8 cellular contexts compared by ENCODE assay signal in the genomic region with DNA sequence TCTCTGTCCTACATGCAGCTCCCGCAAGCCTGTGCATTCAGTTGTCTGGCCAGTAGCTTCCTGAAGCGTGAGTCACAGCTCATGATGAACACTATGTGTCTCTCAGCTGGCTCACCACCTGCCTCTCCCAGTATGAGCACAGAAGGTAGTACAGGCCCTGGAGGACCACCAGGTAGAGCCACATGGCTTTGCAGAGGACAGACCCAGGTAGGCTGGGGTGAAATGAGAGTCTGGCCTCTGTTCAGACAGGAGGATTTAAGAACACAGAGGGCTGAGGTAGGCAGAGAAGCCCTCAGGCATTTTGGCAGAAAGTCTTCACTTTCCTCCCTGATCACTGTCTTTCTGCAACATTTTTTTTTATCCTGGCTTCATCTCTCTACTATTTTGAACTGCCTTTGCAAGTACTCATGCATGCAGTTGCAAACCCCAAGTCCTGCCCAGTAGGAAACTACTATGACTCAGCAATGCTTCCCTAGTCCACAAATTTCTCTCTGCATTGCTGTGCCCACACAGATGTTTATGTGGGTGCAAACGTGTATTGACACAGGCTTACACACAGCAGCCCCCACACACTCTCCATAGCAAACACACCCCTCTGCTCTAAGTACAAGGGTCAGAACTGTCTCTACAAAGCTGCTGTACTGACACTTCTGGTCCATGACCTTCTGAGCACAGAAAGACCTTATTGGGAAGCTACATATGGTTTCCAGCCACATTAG.
A peak's percentile ranks its signal among the peaks of the same experiment; 100 is the strongest.
DNase-seq lines count a peak whose midpoint lies in the region; ATAC-seq and TF ChIP-seq lines count a peak whose summit lies in the region.

No MANE protein-coding gene starts in this region.

- no peak overlapping the region for H3K27ac Mint-ChIP-seq in stimulated activated effector memory CD8-positive, alpha-beta T cell treated with anti-CD3 and anti-CD28 coated beads, Interleukin-12 subunit alpha, Interleukin-12 subunit beta, amount 100 ng/mL, for 72 hours

- DNase-seq in NB4 (ENCODE audit: low read depth) (peak; percentile 79), fibroblast of mammary gland (ENCODE audit: low read depth) (peak; percentile 53), DMS 273 (lab: John Stamatoyannopoulos, UW; ENCODE audit: unreplicated experiment) (no peak), GM10266 (ENCODE audit: extremely low spot score) (no peak)
- DNase-seq in stimulated activated effector memory CD8-positive, alpha-beta T cell treated with anti-CD3 and anti-CD28 coated beads, Interleukin-12 subunit alpha, Interleukin-12 subunit beta, amount 100 ng/mL, for 72 hours (ENCODE audit: low spot score in 2 of 2) = no peak
- no peak for DNase-seq in activated CD4-positive, CD25-positive, alpha-beta regulatory T cell treated with anti-CD3 and anti-CD28 coated beads, Interleukin-2, amount 50 U/mL, for 72 hours

- peak; percentile 82 for ATAC-seq in GM19452 (IDR thresholded peaks at IDR 0.05; ENCODE audit: unreplicated experiment)
- peak; percentile 67 for ATAC-seq in stimulated activated effector memory CD8-positive, alpha-beta T cell treated with anti-CD3 and anti-CD28 coated beads, Interleukin-12 subunit alpha, Interleukin-12 subunit beta, amount 100 ng/mL, for 72 hours
- no peak for ATAC-seq in GM21737 (IDR thresholded peaks at IDR 0.05; ENCODE audit: unreplicated experiment)

- H3K36me3 Mint-ChIP-seq in stimulated activated effector memory CD8-positive, alpha-beta T cell treated with anti-CD3 and anti-CD28 coated beads, Interleukin-12 subunit alpha, Interleukin-12 subunit beta, amount 100 ng/mL, for 72 hours = no peaks in the 10 kb centered on the region

- no peak overlapping the region for H3K4me3 ChIP-seq in NB4 (ENCODE audit: low read depth, low read length)
- H3K4me3 ChIP-seq in fibroblast of mammary gland (ENCODE audit: control insufficient read depth, low read depth, low read length) = no peak overlapping the region

- peaks cover 9% of the 10 kb centered on the region for H3K4me1 Mint-ChIP-seq in stimulated activated effector memory CD8-positive, alpha-beta T cell treated with anti-CD3 and anti-CD28 coated beads, Interleukin-12 subunit alpha, Interleukin-12 subunit beta, amount 100 ng/mL, for 72 hours

- TF ChIP-seq POLR2A in NB4 (IDR thresholded peaks at IDR 0.05; ENCODE audit: extremely low read depth, insufficient read length) = no peak

- H3K9me3 Mint-ChIP-seq in stimulated activated effector memory CD8-positive, alpha-beta T cell treated with anti-CD3 and anti-CD28 coated beads, Interleukin-12 subunit alpha, Interleukin-12 subunit beta, amount 100 ng/mL, for 72 hours = no peaks in the 10 kb centered on the region

- H3K4me3 Mint-ChIP-seq in stimulated activated effector memory CD8-positive, alpha-beta T cell treated with anti-CD3 and anti-CD28 coated beads, Interleukin-12 subunit alpha, Interleukin-12 subunit beta, amount 100 ng/mL, for 72 hours = no peak overlapping the region

- TF ChIP-seq CTCF in NB4 (IDR thresholded peaks at IDR 0.05; ENCODE audit: low read depth, low read length) (no peak), fibroblast of mammary gland (conservative IDR thresholded peaks at IDR 0.05; ENCODE audit: control insufficient read depth, insufficient read depth, low read depth, low read length) (no peak), GM10266 (IDR thresholded peaks at IDR 0.05; ENCODE audit: control insufficient read depth, insufficient read depth, low read depth, missing control alignments) (no peak)

Comparison
In these comparisons a context has a peak if more than half of its experiments do, and no peak if none do; other contexts are left out.
1. DNase-seq: peak in NB4 (single experiment) and fibroblast of mammary gland (single experiment); none in stimulated activated effector memory CD8-positive, alpha-beta T cell treated with anti-CD3 and anti-CD28 coated beads, Interleukin-12 subunit alpha, Interleukin-12 subunit beta, amount 100 ng/mL, for 72 hours (0 of 2), activated CD4-positive, CD25-positive, alpha-beta regulatory T cell treated with anti-CD3 and anti-CD28 coated beads, Interleukin-2, amount 50 U/mL, for 72 hours (single experiment), DMS 273 (single experiment) and GM10266 (single experiment).